ENCODE assay signal across 23 cellular contexts in the genomic region with DNA sequence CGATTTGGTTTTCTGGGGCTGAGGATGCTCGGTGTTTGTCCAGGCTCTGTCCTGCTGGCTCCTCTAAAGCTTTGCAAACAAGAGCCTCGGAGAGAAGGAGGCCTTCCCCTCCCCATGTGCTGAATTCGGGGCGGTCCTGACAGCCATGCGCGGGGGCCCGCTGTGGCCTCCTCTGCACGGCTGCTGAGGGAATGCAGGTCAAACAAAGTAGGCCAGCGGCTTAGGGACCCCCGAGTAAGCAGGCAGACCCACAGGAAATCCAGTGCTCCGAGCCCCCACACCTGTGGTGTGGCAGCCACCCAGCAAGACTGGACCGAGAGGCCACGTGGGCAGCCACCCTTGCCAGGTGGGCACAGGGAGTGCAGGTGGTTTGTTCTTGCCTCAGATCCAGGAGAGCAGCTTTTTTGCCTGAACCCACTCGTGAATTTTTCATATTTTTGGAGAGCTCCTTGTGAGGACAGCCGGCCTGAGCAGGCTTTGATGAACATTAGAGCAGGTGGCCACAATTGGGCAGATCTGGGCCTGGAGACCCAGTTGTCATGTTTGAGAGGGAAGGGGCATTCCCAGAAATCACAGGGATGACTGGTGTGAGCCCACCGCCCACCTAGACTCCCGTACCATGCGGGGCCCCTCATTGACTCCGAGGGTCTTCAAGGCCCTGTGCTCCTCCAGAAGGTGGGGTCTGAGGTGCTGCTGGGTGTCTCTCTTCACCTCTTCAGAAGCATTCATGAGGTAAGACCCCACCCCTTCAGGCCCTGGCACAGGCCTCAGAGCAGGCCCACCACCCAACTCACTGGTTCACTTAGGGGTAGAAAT. TPM values are rescaled to one million over a fixed set of nuclear protein-coding genes. Genes with fewer than 3 reads are reported as not detected.
DNase-seq lines count a peak whose midpoint lies in the region; ATAC-seq and TF ChIP-seq lines count a peak whose summit lies in the region.
"Had no signal": no experiment of that assay in that cellular context is flagged by ENCODE, and none has a peak within 500 bp of the region (broad histone marks: within the 10 kb centered on the region; RNA-seq: fewer than 3 reads in every experiment).

No MANE protein-coding gene starts in this region.

- no peaks in the 10 kb centered on the region for H3K27me3 Mint-ChIP-seq in activated naive CD4-positive, alpha-beta T cell treated with anti-CD3 and anti-CD28 coated beads, Interleukin-2, amount 10 ng/mL, durations not matched to agents 7 days and 5 days
- peaks cover 2% of the 10 kb centered on the region for H3K27me3 Mint-ChIP-seq in glutamatergic neuron (ENCODE audit: unreplicated experiment)
- H3K27me3 Mint-ChIP-seq in nephron progenitor cell (ENCODE audit: low read depth, poor library complexity) = peaks cover 23% of the 10 kb centered on the region
- H3K27me3 Mint-ChIP-seq: activated CD4-positive, alpha-beta T cell treated with anti-CD3 and anti-CD28 coated beads for 36 hours; activated T-cell treated with anti-CD3 and anti-CD28 coated beads, Interleukin-2, amount 50 U/mL, for 24 hours had no signal

- no peaks in the 10 kb centered on the region for H3K4me1 Mint-ChIP-seq in activated naive CD4-positive, alpha-beta T cell treated with anti-CD3 and anti-CD28 coated beads, Interleukin-2, amount 10 ng/mL, durations not matched to agents 7 days and 5 days
- H3K4me1 Mint-ChIP-seq in glutamatergic neuron (ENCODE audit: low read depth, unreplicated experiment) = peaks cover 6% of the 10 kb centered on the region
- peaks cover 42% of the 10 kb centered on the region for H3K4me1 Mint-ChIP-seq in nephron progenitor cell
- H3K4me1 Mint-ChIP-seq: activated CD4-positive, alpha-beta T cell treated with anti-CD3 and anti-CD28 coated beads for 36 hours had no signal

- TF ChIP-seq CTCF in glutamatergic neuron (IDR thresholded peaks at IDR 0.05; ENCODE audit: partially characterized antibody, unreplicated experiment) (no peak), nephron progenitor cell (IDR thresholded peaks at IDR 0.05) (no peak), vagina (IDR thresholded peaks at IDR 0.05) (no peak)

- H3K36me3 ChIP-seq in vagina = no peaks in the 10 kb centered on the region
- H3K36me3 ChIP-seq: BLaER1 had no signal

- no peaks in the 10 kb centered on the region for H3K9me3 Mint-ChIP-seq in activated naive CD4-positive, alpha-beta T cell treated with anti-CD3 and anti-CD28 coated beads, Interleukin-2, amount 10 ng/mL, durations not matched to agents 7 days and 5 days
- peaks cover 6% of the 10 kb centered on the region for H3K9me3 Mint-ChIP-seq in glutamatergic neuron (ENCODE audit: unreplicated experiment)
- peaks cover 3% of the 10 kb centered on the region for H3K9me3 Mint-ChIP-seq in nephron progenitor cell
- H3K9me3 Mint-ChIP-seq: activated T-cell treated with anti-CD3 and anti-CD28 coated beads, Interleukin-2, amount 50 U/mL, for 24 hours had no signal

- H3K4me3 Mint-ChIP-seq in activated naive CD4-positive, alpha-beta T cell treated with anti-CD3 and anti-CD28 coated beads, Interleukin-2, amount 10 ng/mL, durations not matched to agents 7 days and 5 days = no peak overlapping the region
- no peak overlapping the region for H3K4me3 Mint-ChIP-seq in glutamatergic neuron (ENCODE audit: unreplicated experiment)
- H3K4me3 Mint-ChIP-seq in nephron progenitor cell = no peak overlapping the region
- H3K4me3 Mint-ChIP-seq: activated CD4-positive, alpha-beta T cell treated with anti-CD3 and anti-CD28 coated beads for 36 hours; activated T-cell treated with anti-CD3 and anti-CD28 coated beads, Interleukin-2, amount 50 U/mL, for 24 hours had no signal

- no peaks in the 10 kb centered on the region for H3K36me3 Mint-ChIP-seq in activated naive CD4-positive, alpha-beta T cell treated with anti-CD3 and anti-CD28 coated beads, Interleukin-2, amount 10 ng/mL, durations not matched to agents 7 days and 5 days
- H3K36me3 Mint-ChIP-seq in glutamatergic neuron (ENCODE audit: unreplicated experiment) (no peaks in the 10 kb centered on the region), nephron progenitor cell (ENCODE audit: low read depth) (no peaks in the 10 kb centered on the region)

- intact Hi-C loops in vagina (cut with DNase I) = no loop called here

- no peak for TF ChIP-seq POLR2A in vagina (IDR thresholded peaks at IDR 0.05)

- no peak overlapping the region for H3K4me3 ChIP-seq in vagina
- H3K4me3 ChIP-seq: BLaER1 had no signal

- CTCF ChIA-PET in activated naive CD4-positive, alpha-beta T cell treated with anti-CD3 and anti-CD28 coated beads, Interleukin-2, amount 10 ng/mL, durations not matched to agents 7 days and 5 days (lab: Charles Lee) = no interaction called here

- H3K27ac ChIP-seq in vagina = peak overlapping the region; percentile 90
- H3K27ac ChIP-seq: BLaER1, foreskin keratinocyte had no signal

- H3K9me3 ChIP-seq in vagina = no peaks in the 10 kb centered on the region
- H3K9me3 ChIP-seq: BLaER1 had no signal

- no peak for ATAC-seq in GM19023 (IDR thresholded peaks at IDR 0.05; ENCODE audit: unreplicated experiment)
- ATAC-seq: activated CD4-positive, alpha-beta T cell treated with anti-CD3 and anti-CD28 coated beads for 36 hours had no signal

- DNase-seq in activated naive CD4-positive, alpha-beta T cell treated with anti-CD3 and anti-CD28 coated beads, Interleukin-2, amount 50 U/mL, for 16 hours = peak; percentile 8
- DNase-seq in activated naive CD4-positive, alpha-beta T cell treated with anti-CD3 and anti-CD28 coated beads, Interleukin-2, amount 10 ng/mL, durations not matched to agents 7 days and 5 days = no peak
- DNase-seq in glutamatergic neuron (peak; percentile 7), nephron progenitor cell (peak; percentile 1), vagina (ENCODE audit: extremely low spot score in 2 of 2) (no peak), NCI-H2029 (lab: John Stamatoyannopoulos, UW) (no peak)
- no peak for DNase-seq in effector CD4-positive, alpha-beta T cell
- DNase-seq: activated CD4-positive, alpha-beta T cell treated with anti-CD3 and anti-CD28 coated beads for 36 hours; activated CD8-positive, alpha-beta memory T cell treated with anti-CD3 and anti-CD28 coated beads for 24 hours; activated naive CD4-positive, alpha-beta T cell treated with Interleukin-2 at 50 U/mL for 16 hours; activated T-cell treated with anti-CD3 and anti-CD28 coated beads, Interleukin-2, amount 50 U/mL, for 24 hours; anterior cingulate cortex; cerebellar nuclear complex; DND-41; effector CD8-positive, alpha-beta T cell; erythroblast; foreskin keratinocyte; hypothalamus; NCI-H1092 treated with DMSO at 0.1 percent for 48 hours; NCI-H2081; occipital lobe had no signal

- no peaks in the 10 kb centered on the region for H3K27me3 ChIP-seq in vagina
- H3K27me3 ChIP-seq: BLaER1 had no signal

- peaks cover 24% of the 10 kb centered on the region for H3K4me1 ChIP-seq in vagina
- H3K4me1 ChIP-seq: foreskin keratinocyte had no signal

- H3K27ac Mint-ChIP-seq in activated naive CD4-positive, alpha-beta T cell treated with anti-CD3 and anti-CD28 coated beads, Interleukin-2, amount 10 ng/mL, durations not matched to agents 7 days and 5 days = no peak overlapping the region
- no peak overlapping the region for H3K27ac Mint-ChIP-seq in glutamatergic neuron (ENCODE audit: unreplicated experiment)
- no peak overlapping the region for H3K27ac Mint-ChIP-seq in nephron progenitor cell
- H3K27ac Mint-ChIP-seq: activated CD4-positive, alpha-beta T cell treated with anti-CD3 and anti-CD28 coated beads for 36 hours; activated T-cell treated with anti-CD3 and anti-CD28 coated beads, Interleukin-2, amount 50 U/mL, for 24 hours had no signal

RNA-seq across cellular contexts. Expression of a gene that starts 43.0 kb away (rescaled TPM):
- total RNA-seq in glutamatergic neuron (ENCODE audit: unreplicated experiment) (14.3 TPM), vagina (3.4 TPM)

Comparison
In these comparisons a context has a peak if more than half of its experiments do, and no peak if none do; other contexts are left out.
1. DNase-seq: peak in activated naive CD4-positive, alpha-beta T cell treated with anti-CD3 and anti-CD28 coated beads, Interleukin-2, amount 50 U/mL, for 16 hours (single experiment), glutamatergic neuron (single experiment) and nephron progenitor cell (single experiment); none in activated naive CD4-positive, alpha-beta T cell treated with anti-CD3 and anti-CD28 coated beads, Interleukin-2, amount 10 ng/mL, durations not matched to agents 7 days and 5 days (single experiment), vagina (0 of 2), NCI-H2029 (single experiment) and effector CD4-positive, alpha-beta T cell (single experiment).